28 cellular contexts compared by ENCODE assay signal in the genomic region with DNA sequence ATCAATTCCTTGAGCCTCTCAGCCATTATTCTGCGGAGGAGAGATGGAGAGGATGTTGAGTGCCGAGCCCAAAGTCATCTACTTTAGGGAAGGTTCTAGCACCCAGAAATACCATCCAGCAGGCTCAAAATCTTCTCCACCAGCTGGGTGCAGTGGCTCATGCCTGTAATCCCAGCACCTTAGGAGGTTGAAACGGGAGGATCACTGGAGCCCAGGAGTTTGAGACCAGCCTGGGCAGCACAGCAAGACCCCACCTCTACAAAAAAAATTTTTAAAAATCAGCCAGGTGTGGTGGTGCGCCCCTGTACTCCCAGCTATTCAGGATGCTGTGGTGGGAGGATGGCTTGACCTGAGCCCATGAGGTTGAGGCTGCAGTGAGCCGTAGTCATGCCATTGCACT.
"Had no signal": no experiment of that assay in that cellular context is flagged by ENCODE, and none has a peak within 500 bp of the region (broad histone marks: within the 10 kb centered on the region; RNA-seq: fewer than 3 reads in every experiment).

No MANE protein-coding gene starts in this region.

- FAIRE-seq: endometrium, islet of Langerhans, keratinocyte had no signal

- H3K27ac ChIP-seq: colonic mucosa, epithelial cell of prostate, esophagus squamous epithelium, gastrocnemius medialis, heart right ventricle, left lung, lower lobe of right lung had no signal

- H3K27ac Mint-ChIP-seq: dendritic cell treated with granulocyte-macrophage colony-stimulating factor and Interleukin-4, amounts not matched to agents 40 ng/mL and 50 ng/mL, for 4 days; effector memory CD8-positive, alpha-beta T cell; endodermal cell; mesothelial cell of epicardium; naive B cell had no signal

- H3K4me3 ChIP-seq: colonic mucosa, esophagus squamous epithelium, gastrocnemius medialis, heart right ventricle, left lung, lower lobe of right lung, mucosa of descending colon had no signal

- H3K4me1 ChIP-seq: colonic mucosa, gastrocnemius medialis, left lung, lower lobe of right lung had no signal

- H3K36me3 Mint-ChIP-seq: mesothelial cell of epicardium, naive B cell had no signal

- ATAC-seq: effector memory CD8-positive, alpha-beta T cell; esophagus mucosa; gastrocnemius medialis; heart right ventricle; left cardiac atrium; left ventricle myocardium superior; mucosa of descending colon had no signal

- H3K4me1 Mint-ChIP-seq: endodermal cell, naive B cell had no signal

- H3K27me3 ChIP-seq: colonic mucosa, esophagus squamous epithelium, gastrocnemius medialis, heart right ventricle, left lung had no signal

- DNase-seq: colonic mucosa; cortex of kidney; effector CD8-positive, alpha-beta T cell; effector memory CD8-positive, alpha-beta T cell; endodermal cell; erythroblast; esophagus squamous epithelium; foreskin fibroblast; foreskin melanocyte; gastrocnemius medialis; glutamatergic neuron; head of caudate nucleus; heart right ventricle; hippocampal formation; left cardiac atrium; left lung; left ventricle myocardium superior; lower lobe of right lung; mesenchymal stem cell; mucosa of descending colon; naive B cell had no signal

- H3K27me3 Mint-ChIP-seq: dendritic cell treated with granulocyte-macrophage colony-stimulating factor and Interleukin-4, amounts not matched to agents 40 ng/mL and 50 ng/mL, for 4 days; effector memory CD8-positive, alpha-beta T cell had no signal

- H3K4me3 Mint-ChIP-seq: dendritic cell treated with granulocyte-macrophage colony-stimulating factor and Interleukin-4, amounts not matched to agents 40 ng/mL and 50 ng/mL, for 4 days; effector memory CD8-positive, alpha-beta T cell; endodermal cell; mesothelial cell of epicardium; naive B cell had no signal

- H3K9me3 Mint-ChIP-seq: dendritic cell treated with granulocyte-macrophage colony-stimulating factor and Interleukin-4, amounts not matched to agents 40 ng/mL and 50 ng/mL, for 4 days had no signal

- H3K9me3 ChIP-seq: colonic mucosa, esophagus squamous epithelium, gastrocnemius medialis, left lung, lower lobe of right lung, mucosa of descending colon had no signal

- H3K36me3 ChIP-seq: colonic mucosa, esophagus squamous epithelium, gastrocnemius medialis, heart right ventricle, left lung, lower lobe of right lung had no signal
